ENCODE assay signal across 12 cellular contexts in the genomic region with DNA sequence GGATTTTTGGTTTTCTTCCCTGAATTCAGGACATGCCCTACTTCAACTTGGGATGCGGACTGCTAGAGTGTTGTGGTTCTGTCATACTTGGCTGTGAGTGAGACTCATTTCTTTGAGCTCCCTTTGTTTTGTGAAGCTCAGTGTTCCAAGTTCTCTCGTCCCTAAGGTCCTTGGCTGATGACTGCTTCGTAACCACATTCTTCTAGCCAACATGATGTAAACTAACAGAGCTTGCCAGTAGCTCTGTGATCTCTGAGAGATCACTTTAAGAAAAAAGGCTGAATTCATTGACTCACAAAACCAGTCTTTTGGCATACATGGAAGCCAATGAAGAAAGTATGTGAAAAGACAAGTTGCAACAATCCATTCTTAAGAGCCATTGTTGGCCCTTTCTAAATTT.
DNase-seq lines count a peak whose midpoint lies in the region; ATAC-seq and TF ChIP-seq lines count a peak whose summit lies in the region.
"Had no signal": no experiment of that assay in that cellular context is flagged by ENCODE, and none has a peak within 500 bp of the region (broad histone marks: within the 10 kb centered on the region; RNA-seq: fewer than 3 reads in every experiment).

No MANE protein-coding gene starts in this region.

- intact Hi-C loops in Right ventricle myocardium superior (cut with DNase I) (no loop called here), aorta (cut with DNase I) (no loop called here), stomach (cut with DNase I; ENCODE audit: low total_unique reads) (no loop called here)

- no peak overlapping the region for H3K9ac ChIP-seq in fibroblast of lung (ENCODE audit: insufficient read depth, low read length)
- no peak overlapping the region for H3K9ac ChIP-seq in mucosa of rectum (ENCODE audit: low read depth in 1 of 2, low read length in 2 of 2)

- H3K4me1 ChIP-seq in right atrium auricular region (peaks cover 0 to 8% of the 10 kb centered on the region in 2 donors), fibroblast of lung (ENCODE audit: control insufficient read depth, extremely low read depth, insufficient read depth, low read length) (no peaks in the 10 kb centered on the region), mucosa of rectum (ENCODE audit: control insufficient read depth in 2 of 2, insufficient read depth in 2 of 2, low read length in 2 of 2) (peaks cover 5 to 16% of the 10 kb centered on the region in 2 donors), aorta (ENCODE audit: control insufficient read depth in 1 of 2, insufficient read depth in 2 of 2, low read length in 2 of 2) (no peaks in the 10 kb centered on the region), stomach (no peaks in the 10 kb centered on the region)

- ATAC-seq in Right ventricle myocardium superior (ENCODE audit: poor library complexity) (peak; percentile 97), aorta (ENCODE audit: low FRiP score) (peak; percentile 90), HG03280 (IDR thresholded peaks at IDR 0.05; ENCODE audit: unreplicated experiment) (no peak)
- ATAC-seq: HCT116 had no signal

- H3K4me3 ChIP-seq in right atrium auricular region (no peak overlapping the region), fibroblast of lung (replicated peaks in 1 of 4; ENCODE audit: control extremely low read depth in 1 of 4, insufficient read depth in 1 of 4, low read depth in 3 of 4, low read length in 4 of 4) (no peak overlapping the region), mucosa of rectum (ENCODE audit: low read length in 2 of 2) (no peak overlapping the region), aorta (ENCODE audit: low read length in 2 of 2) (no peak overlapping the region), stomach (no peak overlapping the region)
- H3K4me3 ChIP-seq: hepatocyte had no signal

- DNase-seq in Right ventricle myocardium superior, result no peak
- DNase-seq in right atrium auricular region (ENCODE audit: low spot score), result no peak
- DNase-seq in fibroblast of lung (ENCODE audit: low read depth in 2 of 2), result peak; percentile 61 to 85
- no peak for DNase-seq in aorta
- no peak for DNase-seq in DMS 273 treated with DMSO at 0.1 percent for 48 hours (lab: John Stamatoyannopoulos, UW)
- no peak for DNase-seq in stomach
- DNase-seq: activated gamma-delta T cell treated with Interleukin-2 at 50 U/mL for 16 hours, NCI-H187 treated with DMSO at 0.1 percent for 48 hours had no signal

- TF ChIP-seq POLR2A in stomach (IDR thresholded peaks at IDR 0.05), result no peak

- no peaks in the 10 kb centered on the region for H3K79me2 ChIP-seq in fibroblast of lung (ENCODE audit: control insufficient read depth, insufficient read depth, low read length)
- H3K79me2 ChIP-seq: hepatocyte had no signal

- H2AFZ ChIP-seq in fibroblast of lung (ENCODE audit: low read length), result peak overlapping the region; percentile 4
- H2AFZ ChIP-seq: hepatocyte had no signal

- H3K27ac ChIP-seq in right atrium auricular region, result peak overlapping the region in 1 of 2 donors; percentile 49
- H3K27ac ChIP-seq in fibroblast of lung (ENCODE audit: insufficient read depth, low read length), result no peak overlapping the region
- H3K27ac ChIP-seq in mucosa of rectum (ENCODE audit: low read depth in 2 of 2, low read length in 2 of 2), result peak overlapping the region; percentile 60 to 64
- no peak overlapping the region for H3K27ac ChIP-seq in aorta (ENCODE audit: low read depth in 1 of 2, low read length in 2 of 2)
- H3K27ac ChIP-seq in stomach, result peak overlapping the region in 1 of 5 donors; percentile 15
- H3K27ac ChIP-seq: hepatocyte had no signal

- no peaks in the 10 kb centered on the region for H4K20me1 ChIP-seq in fibroblast of lung (ENCODE audit: control insufficient read depth, extremely low read depth, insufficient read depth, low read length)

- no peaks in the 10 kb centered on the region for H3K9me3 ChIP-seq in right atrium auricular region
- no peaks in the 10 kb centered on the region for H3K9me3 ChIP-seq in fibroblast of lung (ENCODE audit: control insufficient read depth, insufficient read depth, low read depth, low read length)
- no peaks in the 10 kb centered on the region for H3K9me3 ChIP-seq in mucosa of rectum (ENCODE audit: control insufficient read depth in 2 of 2, low read length in 2 of 2)
- H3K9me3 ChIP-seq in aorta (ENCODE audit: control insufficient read depth, low read length), result peaks cover 1% of the 10 kb centered on the region
- H3K9me3 ChIP-seq in stomach, result no peaks in the 10 kb centered on the region

- no peaks in the 10 kb centered on the region for H3K36me3 ChIP-seq in right atrium auricular region
- H3K36me3 ChIP-seq in fibroblast of lung (ENCODE audit: control insufficient read depth, insufficient read depth, low read length), result no peaks in the 10 kb centered on the region
- H3K36me3 ChIP-seq in mucosa of rectum (ENCODE audit: control insufficient read depth in 2 of 2, insufficient read depth in 2 of 2, low read length in 2 of 2), result no peaks in the 10 kb centered on the region
- H3K36me3 ChIP-seq in aorta (ENCODE audit: control insufficient read depth in 1 of 2, insufficient read depth in 2 of 2, low read length in 1 of 2), result no peaks in the 10 kb centered on the region
- H3K36me3 ChIP-seq in stomach, result no peaks in the 10 kb centered on the region

- WGBS in aorta, 2 donors, result 4 to 8% methylated on average over 3 of the region's 3 CpGs
- 51 to 89% (median 72%) methylated on average over 3 of the region's 3 CpGs for WGBS in stomach, 5 donors

- TF ChIP-seq CTCF in right atrium auricular region (IDR thresholded peaks at IDR 0.05) (no peak), fibroblast of lung (conservative IDR thresholded peaks at IDR 0.05 in 1 of 2, IDR thresholded peaks at IDR 0.05 in 1 of 2; ENCODE audit: low read depth in 1 of 2, low read length in 2 of 2) (no peak), stomach (IDR thresholded peaks at IDR 0.05) (no peak)

- no peak for TF ChIP-seq EP300 in stomach (IDR thresholded peaks at IDR 0.05)

- H3K4me2 ChIP-seq in fibroblast of lung (ENCODE audit: extremely low read depth, insufficient read depth, low read length), result peak overlapping the region; percentile 32
- H3K4me2 ChIP-seq: hepatocyte had no signal

- H3K27me3 ChIP-seq in right atrium auricular region, result no peaks in the 10 kb centered on the region
- H3K27me3 ChIP-seq in fibroblast of lung (ENCODE audit: control insufficient read depth, insufficient read depth, low read length), result no peaks in the 10 kb centered on the region
- no peaks in the 10 kb centered on the region for H3K27me3 ChIP-seq in mucosa of rectum (ENCODE audit: control insufficient read depth in 2 of 2, insufficient read depth in 2 of 2, low read length in 2 of 2)
- no peaks in the 10 kb centered on the region for H3K27me3 ChIP-seq in aorta (ENCODE audit: control insufficient read depth in 1 of 2, insufficient read depth in 2 of 2, low read length in 1 of 2)
- no peaks in the 10 kb centered on the region for H3K27me3 ChIP-seq in stomach
- H3K27me3 ChIP-seq: hepatocyte had no signal

Comparison
In these comparisons a context has a peak if more than half of its experiments do, and no peak if none do; other contexts are left out.
1. DNase-seq: peak in fibroblast of lung (2 of 2); none in Right ventricle myocardium superior (single experiment), right atrium auricular region (single experiment), aorta (0 of 2), DMS 273 treated with DMSO at 0.1 percent for 48 hours (single experiment) and stomach (single experiment).
2. H3K27ac ChIP-seq: peak in mucosa of rectum (2 of 2); none in fibroblast of lung (single experiment) and aorta (0 of 2).